ENCODE assay signal across 1 cellular context in genomic region chr2:68736086-68736485, GRCh38.
TF ChIP-seq lines count a peak whose summit lies in the region.

No MANE protein-coding gene starts in this region.

TF ChIP-seq in HepG2, 621 proteins besides CTCF, POLR2A, EP300 and RAD21 (continued from another document):
- TF ChIP-seq GRHL1 (CRISPR knock-in tag; conservative IDR thresholded peaks at IDR 0.05), result no peak
